Comparison of ENCODE assay signal across 11 cellular contexts in the genomic region with DNA sequence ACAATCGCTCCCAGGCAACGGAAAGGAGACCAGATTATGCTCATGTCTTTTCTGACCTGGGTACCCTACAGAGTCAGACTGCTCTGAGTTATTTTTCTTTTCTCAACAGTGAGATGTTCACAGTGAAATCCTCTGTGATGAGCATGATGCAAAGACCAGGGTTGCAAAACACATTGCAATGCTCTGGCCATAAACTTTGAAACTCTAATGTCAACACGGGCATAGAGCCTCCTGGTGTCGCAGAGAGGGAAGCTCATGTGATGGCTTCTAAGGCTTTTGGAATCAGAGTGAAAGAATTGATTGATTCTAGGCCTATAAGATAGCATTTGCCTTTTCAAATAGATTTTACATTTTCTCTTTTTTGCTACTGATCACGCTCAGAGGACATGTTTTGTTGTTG.
DNase-seq lines count a peak whose midpoint lies in the region; ATAC-seq and TF ChIP-seq lines count a peak whose summit lies in the region.
"Had no signal": no experiment of that assay in that cellular context is flagged by ENCODE, and none has a peak within 500 bp of the region (broad histone marks: within the 10 kb centered on the region; RNA-seq: fewer than 3 reads in every experiment).

No MANE protein-coding gene starts in this region.

- no peak overlapping the region for H3K56ac ChIP-seq in IMR-90 (ENCODE audit: extremely low read depth, insufficient read depth, low read length)

- TF ChIP-seq CTCF in BJ (IDR thresholded peaks at IDR 0.05; ENCODE audit: insufficient read depth, low read depth, low read length) (peak; percentile 79), IMR-90 (conservative IDR thresholded peaks at IDR 0.05; ENCODE audit: low read depth, low read length) (peak; percentile 61), brain microvascular endothelial cell (IDR thresholded peaks at IDR 0.05; ENCODE audit: low read depth, low read length, missing control alignments) (peak; percentile 67), right lobe of liver (IDR thresholded peaks at IDR 0.05) (peak; percentile 44 to 64 (median 59)), thyroid gland (IDR thresholded peaks at IDR 0.05) (no peak)

- peak; percentile 51 for TF ChIP-seq RAD21 in IMR-90 (IDR thresholded peaks at IDR 0.05; ENCODE audit: low read length)

- no peak overlapping the region for H2AK5ac ChIP-seq in IMR-90 (ENCODE audit: low read depth, low read length)

- CTCF ChIA-PET in BJ (lab: Yijun Ruan, JAX) (interaction anchor here (0.8 to 4.9 kb wide), 7 partner anchors 10 to 66 kb away, joined by 3 to 51 read pairs (median 4); no protein-coding TSS in a partner anchor), IMR-90 (lab: Yijun Ruan, JAX) (interaction anchor here (0.8 kb wide), 1 partner anchor 13 kb away, joined by 3 read pairs; no protein-coding TSS in a partner anchor)

- no peak overlapping the region for H2BK5ac ChIP-seq in IMR-90 (ENCODE audit: low read depth, low read length, poor library complexity, severe bottlenecking)

- H2BK120ac ChIP-seq in IMR-90 (ENCODE audit: low read depth, low read length): no peak overlapping the region

- H3K4me2 ChIP-seq in IMR-90 (ENCODE audit: low read depth, low read length): no peak overlapping the region

- DNase-seq in BJ (ENCODE audit: low read depth): no peak
- DNase-seq in IMR-90: peak; percentile 78
- DNase-seq in brain microvascular endothelial cell: peak; percentile 47
- DNase-seq in right lobe of liver: peak in 2 of 3 donors; percentile 56 to 69
- DNase-seq in NCI-H1436 (lab: John Stamatoyannopoulos, UW): no peak
- no peak for DNase-seq in thyroid gland
- no peak for DNase-seq in OCI-M2 (lab: John Stamatoyannopoulos, UW; ENCODE audit: unreplicated experiment)
- DNase-seq in DMS114 treated with DMSO at 0.1 percent for 48 hours (lab: John Stamatoyannopoulos, UW; ENCODE audit: unreplicated experiment): no peak
- DNase-seq: activated CD4-positive, alpha-beta T cell treated with anti-CD3 and anti-CD28 coated beads for 1 hour; naive thymus-derived CD8-positive, alpha-beta T cell; stomach had no signal

- H2AFZ ChIP-seq in IMR-90 (replicated peaks; ENCODE audit: low read length, poor library complexity): no peak overlapping the region

- H3K4me3 ChIP-seq in BJ (ENCODE audit: low read depth, low read length) (no peak overlapping the region), IMR-90 (ENCODE audit: insufficient read depth, low read depth, low read length) (no peak overlapping the region), brain microvascular endothelial cell (ENCODE audit: low read depth, low read length) (no peak overlapping the region), right lobe of liver (no peak overlapping the region), thyroid gland (replicated peaks in 1 of 3) (no peak overlapping the region)
- H3K4me3 ChIP-seq: stomach had no signal

- no peaks in the 10 kb centered on the region for H3K9me1 ChIP-seq in IMR-90 (ENCODE audit: insufficient read depth, low read length)

- no peaks in the 10 kb centered on the region for H3K9me3 ChIP-seq in IMR-90 (ENCODE audit: control insufficient read depth, insufficient read depth, low read length)
- H3K9me3 ChIP-seq in right lobe of liver: no peaks in the 10 kb centered on the region
- H3K9me3 ChIP-seq in thyroid gland: no peaks in the 10 kb centered on the region
- H3K9me3 ChIP-seq: stomach had no signal

- no TSS peak for BruUV-seq in IMR-90 (replicated peaks; lab: Mats Ljungman, UMichigan)

- no peaks in the 10 kb centered on the region for H3K79me1 ChIP-seq in IMR-90 (ENCODE audit: low read depth in 1 of 2, low read length in 2 of 2)

- TF ChIP-seq POLR2A in IMR-90 (IDR thresholded peaks at IDR 0.05; ENCODE audit: low read depth, low read length) (no peak), right lobe of liver (IDR thresholded peaks at IDR 0.05) (no peak), thyroid gland (IDR thresholded peaks at IDR 0.05) (no peak)

- no peak overlapping the region for H4K5ac ChIP-seq in IMR-90 (ENCODE audit: low read depth, low read length)

- H3K27ac ChIP-seq in IMR-90 (ENCODE audit: insufficient read depth, low read length): no peak overlapping the region
- H3K27ac ChIP-seq in brain microvascular endothelial cell: no peak overlapping the region
- H3K27ac ChIP-seq in right lobe of liver: no peak overlapping the region
- no peak overlapping the region for H3K27ac ChIP-seq in thyroid gland
- H3K27ac ChIP-seq: stomach had no signal

- H3K14ac ChIP-seq in IMR-90 (replicated peaks; ENCODE audit: low read depth, low read length): no peak overlapping the region

- peak; percentile 98 for ATAC-seq in IMR-90 (ENCODE audit: low read depth)
- peak; percentile 98 to 100 (median 100) for ATAC-seq in right lobe of liver
- ATAC-seq: naive thymus-derived CD8-positive, alpha-beta T cell had no signal

- H2BK20ac ChIP-seq in IMR-90 (ENCODE audit: low read depth, low read length): no peak overlapping the region

- H3K4me1 ChIP-seq in IMR-90 (ENCODE audit: control insufficient read depth, insufficient read depth, low read length) (no peaks in the 10 kb centered on the region), right lobe of liver (no peaks in the 10 kb centered on the region), thyroid gland (no peaks in the 10 kb centered on the region)
- H3K4me1 ChIP-seq: stomach had no signal

- no peak overlapping the region for H2BK15ac ChIP-seq in IMR-90 (ENCODE audit: low read depth, low read length)

- H3K18ac ChIP-seq in IMR-90 (ENCODE audit: low read depth, low read length): no peak overlapping the region; the same call in 1 of the 2 replicates

- no peaks in the 10 kb centered on the region for H4K20me1 ChIP-seq in IMR-90 (ENCODE audit: insufficient read depth, low read length)

- dilution Hi-C loops in IMR-90 (cut with HindIII; ENCODE audit: low sequenced_read_pairs, unreplicated experiment): no loop called here

- intact Hi-C loops in IMR-90 (cut with micrococcal nuclease): loop anchor here (1.0 to 5.0 kb wide), 2 partner anchors 68 to 176 kb away; no protein-coding TSS in a partner anchor
- intact Hi-C loops in right lobe of liver (cut with DNase I): no loop called here
- intact Hi-C loops in thyroid gland (cut with DNase I): no loop called here

- H4K91ac ChIP-seq in IMR-90 (ENCODE audit: insufficient read depth, low read depth, low read length): no peak overlapping the region

- no peak overlapping the region for H4K8ac ChIP-seq in IMR-90 (ENCODE audit: low read depth in 2 of 2, low read length in 2 of 2)

- H3K36me3 ChIP-seq in BJ (ENCODE audit: control insufficient read depth, insufficient read depth, low read length) (no peaks in the 10 kb centered on the region), IMR-90 (ENCODE audit: control insufficient read depth, insufficient read depth, low read length) (no peaks in the 10 kb centered on the region), brain microvascular endothelial cell (replicated peaks) (no peaks in the 10 kb centered on the region), right lobe of liver (no peaks in the 10 kb centered on the region), thyroid gland (no peaks in the 10 kb centered on the region)
- H3K36me3 ChIP-seq: stomach had no signal

- H2AK9ac ChIP-seq in IMR-90 (replicated peaks; ENCODE audit: low read depth, low read length, poor library complexity): no peak overlapping the region

- POLR2A ChIA-PET in BJ (lab: Charles Lee) (no interaction called here), IMR-90 (lab: Charles Lee; ENCODE audit: unreplicated experiment) (no interaction called here)

- no peak overlapping the region for H3K23ac ChIP-seq in IMR-90 (ENCODE audit: low read depth, low read length)

- no peak overlapping the region for H3K9ac ChIP-seq in IMR-90 (ENCODE audit: low read depth, low read length)

- H3K4ac ChIP-seq in IMR-90 (ENCODE audit: low read depth, low read length): no peak overlapping the region

- 100% methylated on average over 2 of the region's 5 CpGs; no CpG with 5 or more reads in 1 of the 2 experiments for WGBS in IMR-90 (ENCODE audit: extremely low coverage in 2 of 2, insufficient read length in 1 of 2), 2 experiments
- WGBS in right lobe of liver (ENCODE audit: insufficient coverage, low coverage, low lambda C conversion rate, missing lambda C conversion rate): 36% methylated on average over 5 of the region's 5 CpGs
- WGBS in thyroid gland, 2 donors: 76 to 85% methylated on average over 5 of the region's 5 CpGs

- H3K27me3 ChIP-seq in BJ (ENCODE audit: control insufficient read depth, insufficient read depth, low read length): no peaks in the 10 kb centered on the region
- H3K27me3 ChIP-seq in IMR-90 (ENCODE audit: control insufficient read depth, insufficient read depth, low read length): no peaks in the 10 kb centered on the region
- no peaks in the 10 kb centered on the region for H3K27me3 ChIP-seq in brain microvascular endothelial cell (replicated peaks)
- H3K27me3 ChIP-seq in right lobe of liver: no peaks in the 10 kb centered on the region
- H3K27me3 ChIP-seq in thyroid gland: no peaks in the 10 kb centered on the region
- H3K27me3 ChIP-seq: stomach had no signal

- in situ Hi-C loops in IMR-90 (cut with MboI; ENCODE audit: low sequenced_read_pairs) (no loop called here), brain microvascular endothelial cell (cut with HindIII; ENCODE audit: low pct_ligation_motif_present, low sequenced_read_pairs) (no loop called here)

TF ChIP-seq in IMR-90, 13 proteins besides CTCF, POLR2A, EP300 and RAD21:
- no peak for TF ChIP-seq MXI1 (IDR thresholded peaks at IDR 0.05; ENCODE audit: borderline replicate concordance, low read depth, low read length)
- peak; percentile 94 for TF ChIP-seq CEBPB (IDR thresholded peaks at IDR 0.05; ENCODE audit: low read depth, low read length)
- peak; percentile 60 for TF ChIP-seq SMC3 (IDR thresholded peaks at IDR 0.05; ENCODE audit: low read depth, low read length)

Comparison
In these comparisons a context has a peak if more than half of its experiments do, and no peak if none do; other contexts are left out.
1. DNase-seq: peak in IMR-90 (single experiment), brain microvascular endothelial cell (single experiment) and right lobe of liver (2 of 3); none in BJ (single experiment), NCI-H1436 (single experiment), thyroid gland (0 of 2), OCI-M2 (single experiment) and DMS114 treated with DMSO at 0.1 percent for 48 hours (single experiment).
2. CTCF ChIP-seq: peak in BJ (single experiment), IMR-90 (single experiment), brain microvascular endothelial cell (single experiment) and right lobe of liver (4 of 4); none in thyroid gland (0 of 6).